In genomic region chr15:89496155-89497098, GRCh38 we compare ENCODE assay signal across 9 cellular contexts. TPM values are rescaled to one million over a fixed set of nuclear protein-coding genes. Genes with fewer than 3 reads are reported as not detected.
DNase-seq lines count a peak whose midpoint lies in the region; ATAC-seq, FAIRE-seq and TF ChIP-seq lines count a peak whose summit lies in the region.
"Had no signal": no experiment of that assay in that cellular context is flagged by ENCODE, and none has a peak within 500 bp of the region (broad histone marks: within the 10 kb centered on the region; RNA-seq: fewer than 3 reads in every experiment).

RHCG (minus strand) TSS chr15:89496583; CDS start chr15:89496544, 39 bp downstream.

- TF ChIP-seq CTCF in choroid plexus epithelial cell (conservative IDR thresholded peaks at IDR 0.05; ENCODE audit: low read depth, low read length) (peak; percentile 64), kidney (IDR thresholded peaks at IDR 0.05; ENCODE audit: borderline replicate concordance, extremely low read depth, insufficient read depth) (no peak)

- H3K4me1 ChIP-seq in kidney (ENCODE audit: control insufficient read depth in 1 of 2, insufficient read depth in 1 of 2, low read depth in 1 of 2, low read length in 2 of 2) (peaks cover 0 to 2% of the 10 kb centered on the region in 2 donors), subcutaneous abdominal adipose tissue (ENCODE audit: control insufficient read depth in 5 of 5, insufficient read depth in 5 of 5, low read length in 5 of 5) (peaks cover 0 to 10% (median 9%) of the 10 kb centered on the region in 5 donors)

- ATAC-seq in GM19324 (IDR thresholded peaks at IDR 0.05; ENCODE audit: low FRiP score, unreplicated experiment): no peak
- ATAC-seq in HG02798 (IDR thresholded peaks at IDR 0.05; ENCODE audit: poor library complexity, unreplicated experiment): no peak

- intact Hi-C loops in kidney (cut with DNase I): no loop called here

- DNase-seq in ELR (ENCODE audit: low read depth) (peak; percentile 22), NCI-H1105 (lab: John Stamatoyannopoulos, UW) (peak; percentile 63), choroid plexus epithelial cell (ENCODE audit: low read depth) (peak; percentile 61), kidney (peak; percentile 71), kidney glomerular epithelial cell (lab: John Stamatoyannopoulos, UW) (no peak)

- FAIRE-seq in kidney (lab: Jason Lieb, UNC): no peak

- H3K27me3 ChIP-seq in subcutaneous abdominal adipose tissue (ENCODE audit: control insufficient read depth in 5 of 5, insufficient read depth in 4 of 5, low read length in 5 of 5): peaks cover 10 to 63% (median 48%) of the 10 kb centered on the region in 5 donors

- H3K9ac ChIP-seq in kidney (ENCODE audit: low read length in 2 of 2) (peak within 1 kb of the TSS in 1 of 2 donors; percentile 39), subcutaneous abdominal adipose tissue (ENCODE audit: low read length in 5 of 5) (no peak within 1 kb of the TSS)

- H3K27ac ChIP-seq in kidney (ENCODE audit: low read depth in 2 of 2, low read length in 2 of 2) (peak within 1 kb of the TSS in 1 of 2 donors; percentile 75), subcutaneous abdominal adipose tissue (ENCODE audit: low read depth, low read length) (no peak within 1 kb of the TSS)

- H3K36me3 ChIP-seq in kidney (ENCODE audit: control insufficient read depth in 1 of 2, insufficient read depth in 2 of 2, low read length in 2 of 2) (no peaks in the 10 kb centered on the region), subcutaneous abdominal adipose tissue (ENCODE audit: control insufficient read depth in 5 of 5, insufficient read depth in 5 of 5, low read length in 5 of 5) (no peaks in the 10 kb centered on the region)

- H3K4me3 ChIP-seq in choroid plexus epithelial cell (ENCODE audit: low read depth, low read length) (peak within 1 kb of the TSS; percentile 45), kidney (ENCODE audit: low read length in 2 of 2) (peak within 1 kb of the TSS; percentile 45 to 54), subcutaneous abdominal adipose tissue (ENCODE audit: low read depth in 1 of 5, low read length in 5 of 5) (peak within 1 kb of the TSS in 4 of 5 donors; percentile 48 to 68 (median 57))

- H3K9me3 ChIP-seq in kidney (ENCODE audit: control insufficient read depth in 1 of 2, low read length in 2 of 2): no peaks in the 10 kb centered on the region
- H3K9me3 ChIP-seq in subcutaneous abdominal adipose tissue (ENCODE audit: control insufficient read depth in 5 of 5, low read length in 5 of 5): no peaks in the 10 kb centered on the region

RNA-seq across cellular contexts. Expression of gene RHCG, which starts in this region (rescaled TPM):
- total RNA-seq in kidney: 1.5 TPM
- polyA plus RNA-seq in kidney (ENCODE audit: insufficient read depth, low read depth, low replicate concordance): 373 TPM
- total RNA-seq: T-helper 1 cell treated with Interleukin-12 subunit alpha and Interleukin-12 subunit beta and Interleukin-4 antibody, amounts not matched to agents 30 ng/mL and 1 ng/mL, for 36 hours had no signal
